4 cellular contexts compared by ENCODE assay signal in genomic region chr7:102532127-102532526, GRCh38. TPM values are rescaled to one million over a fixed set of nuclear protein-coding genes. Genes with fewer than 3 reads are reported as not detected.
"Had no signal": no experiment of that assay in that cellular context is flagged by ENCODE, and none has a peak within 500 bp of the region (broad histone marks: within the 10 kb centered on the region; RNA-seq: fewer than 3 reads in every experiment).

No MANE protein-coding gene starts in this region.

RNA-seq across cellular contexts. Expression of gene SPDYE2, which starts 18.9 kb away (rescaled TPM):
- total RNA-seq: activated CD4-positive, alpha-beta memory T cell treated with anti-CD3 and anti-CD28 coated beads for 36 hours; activated CD4-positive, alpha-beta T cell treated with anti-CD3 and anti-CD28 coated beads for 36 hours; bronchial epithelial cell; cerebellum had no signal
